In genomic region chr10:69318997-69319727, GRCh38 we compare ENCODE assay signal across 8 cellular contexts. TPM values are rescaled to one million over a fixed set of nuclear protein-coding genes. Genes with fewer than 3 reads are reported as not detected.
DNase-seq lines count a peak whose midpoint lies in the region; ATAC-seq, FAIRE-seq and TF ChIP-seq lines count a peak whose summit lies in the region.

No MANE protein-coding gene starts in this region.

- H3K9me3 ChIP-seq in SK-N-MC (ENCODE audit: low read depth, low read length), result no peaks in the 10 kb centered on the region
- H3K9me3 ChIP-seq in psoas muscle, result no peaks in the 10 kb centered on the region

- H3K36me3 Mint-ChIP-seq in activated naive CD4-positive, alpha-beta T cell treated with anti-CD3 and anti-CD28 coated beads, Interleukin-2, amount 50 U/mL, for 72 hours, result peaks cover 20 to 22% of the 10 kb centered on the region in 2 donors

- no peak overlapping the region for H3K9ac ChIP-seq in SK-N-MC (ENCODE audit: insufficient read length)

- no peak for FAIRE-seq in urothelium cell line (lab: Jason Lieb, UNC)

- 0 to 1% (median 0%) methylated on average over 51 to 56 of the region's 56 CpGs for WGBS in psoas muscle, 3 donors

- ATAC-seq in HG02938 (IDR thresholded peaks at IDR 0.05; ENCODE audit: unreplicated experiment), result peak; percentile 26
- peak; percentile 55 to 65 for ATAC-seq in activated naive CD4-positive, alpha-beta T cell treated with anti-CD3 and anti-CD28 coated beads, Interleukin-2, amount 50 U/mL, for 72 hours
- peak; percentile 68 for ATAC-seq in Right ventricle myocardium superior (ENCODE audit: poor library complexity)
- ATAC-seq in psoas muscle, result peak; percentile 74 to 78 (median 76)

- H3K27ac Mint-ChIP-seq in activated naive CD4-positive, alpha-beta T cell treated with anti-CD3 and anti-CD28 coated beads, Interleukin-2, amount 50 U/mL, for 72 hours, result peak overlapping the region; percentile 97 to 99

- intact Hi-C loops in Right ventricle myocardium superior (cut with DNase I) (loop anchor here (5.0 kb wide), 1 partner anchor 73 kb away; no protein-coding TSS in a partner anchor), psoas muscle (cut with DNase I) (loop anchor here (5.0 kb wide), 3 partner anchors 58 to 82 kb away; no protein-coding TSS in a partner anchor)

- no peaks in the 10 kb centered on the region for H3K9me3 Mint-ChIP-seq in activated naive CD4-positive, alpha-beta T cell treated with anti-CD3 and anti-CD28 coated beads, Interleukin-2, amount 50 U/mL, for 72 hours

- no peak for TF ChIP-seq CTCF in psoas muscle (IDR thresholded peaks at IDR 0.05)

- H3K4me1 ChIP-seq in psoas muscle, result peaks cover 47% of the 10 kb centered on the region

- no peaks in the 10 kb centered on the region for H3K36me3 ChIP-seq in SK-N-MC (ENCODE audit: insufficient read depth, low read length)
- H3K36me3 ChIP-seq in psoas muscle (ENCODE audit: insufficient read depth in 1 of 2, low read depth in 1 of 2), result no peaks in the 10 kb centered on the region

- H3K4me3 ChIP-seq in SK-N-MC (peak overlapping the region; percentile 76), psoas muscle (peak overlapping the region; percentile 95)

- no peak overlapping the region for H3K27ac ChIP-seq in SK-N-MC
- peak overlapping the region; percentile 92 for H3K27ac ChIP-seq in psoas muscle

- no peaks in the 10 kb centered on the region for H3K27me3 ChIP-seq in psoas muscle (ENCODE audit: insufficient read depth in 3 of 3, low read length in 2 of 3)

- DNase-seq in DMS79 treated with DMSO at 0.1 percent for 48 hours (lab: John Stamatoyannopoulos, UW) (peak; percentile 1), DMS79 (lab: John Stamatoyannopoulos, UW) (no peak), SK-N-MC (ENCODE audit: low read depth, low spot score) (no peak), Right ventricle myocardium superior (peak; percentile 91), psoas muscle (peak; percentile 90 to 92), urothelium cell line (ENCODE audit: low spot score) (peak; percentile 68)
- peak; percentile 81 to 91 for DNase-seq in activated naive CD4-positive, alpha-beta T cell treated with anti-CD3 and anti-CD28 coated beads, Interleukin-2, amount 50 U/mL, for 72 hours (ENCODE audit: low spot score in 2 of 2)

RNA-seq across cellular contexts. Expression of gene HK1, which starts 40.9 kb away (rescaled TPM):
- 100 to 1,000 TPM; 157 to 235 TPM for total RNA-seq in activated naive CD4-positive, alpha-beta T cell treated with anti-CD3 and anti-CD28 coated beads, Interleukin-2, amount 50 U/mL, for 72 hours
- 168 TPM for total RNA-seq in Right ventricle myocardium superior
- 100 to 1,000 TPM; 212 to 336 (median 261) TPM for total RNA-seq in psoas muscle
- 100 to 1,000 TPM; 134 to 254 (median 216) TPM for polyA plus RNA-seq in psoas muscle

Comparison
In these comparisons a context has a peak if more than half of its experiments do, and no peak if none do; other contexts are left out.
1. DNase-seq: peak in DMS79 treated with DMSO at 0.1 percent for 48 hours (single experiment), activated naive CD4-positive, alpha-beta T cell treated with anti-CD3 and anti-CD28 coated beads, Interleukin-2, amount 50 U/mL, for 72 hours (2 of 2), Right ventricle myocardium superior (single experiment), psoas muscle (2 of 2) and urothelium cell line (single experiment); none in DMS79 (single experiment) and SK-N-MC (single experiment).
2. Peak in every context shown above with its lines, with median percentiles within 50 percentile points of each other: ATAC-seq.